ENCODE assay signal across 13 cellular contexts in the genomic region with DNA sequence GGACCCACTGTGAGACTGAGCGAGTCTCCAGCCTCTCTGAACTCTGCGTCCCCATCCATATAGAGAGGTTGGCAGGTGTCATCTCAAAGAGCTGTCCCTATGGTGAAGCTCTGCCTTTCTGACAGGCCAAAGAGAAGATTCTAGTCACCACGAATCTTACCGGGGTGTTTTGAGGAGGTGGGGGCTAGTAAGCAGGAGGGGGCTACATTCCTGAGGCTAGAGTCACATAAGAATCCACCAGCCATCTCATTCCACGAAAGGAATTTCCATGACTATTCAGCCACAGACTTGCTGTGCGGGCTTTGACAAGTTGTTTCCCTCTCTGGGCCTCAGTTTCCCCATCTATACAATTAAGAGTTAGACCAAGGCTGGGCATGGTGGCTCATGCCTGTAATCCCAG. TPM values are rescaled to one million over a fixed set of nuclear protein-coding genes. Genes with fewer than 3 reads are reported as not detected.
A peak's percentile ranks its signal among the peaks of the same experiment; 100 is the strongest.
DNase-seq lines count a peak whose midpoint lies in the region; ATAC-seq and TF ChIP-seq lines count a peak whose summit lies in the region.
"Had no signal": no experiment of that assay in that cellular context is flagged by ENCODE, and none has a peak within 500 bp of the region (broad histone marks: within the 10 kb centered on the region; RNA-seq: fewer than 3 reads in every experiment).

No MANE protein-coding gene starts in this region.

- peaks cover 0 to 94% (median 25%) of the 10 kb centered on the region in 6 donors for H3K4me1 ChIP-seq in spleen

- no peaks in the 10 kb centered on the region for H3K27me3 Mint-ChIP-seq in activated CD8-positive, alpha-beta T cell treated with anti-CD3 and anti-CD28 coated beads for 36 hours
- H3K27me3 Mint-ChIP-seq: activated naive CD8-positive, alpha-beta T cell had no signal

- no peak for ATAC-seq in GM18519 (IDR thresholded peaks at IDR 0.05; ENCODE audit: low FRiP score, unreplicated experiment)
- no peak for ATAC-seq in activated CD8-positive, alpha-beta T cell treated with anti-CD3 and anti-CD28 coated beads for 36 hours
- ATAC-seq in GM21360 (IDR thresholded peaks at IDR 0.05; ENCODE audit: unreplicated experiment) = no peak
- ATAC-seq: stimulated activated memory B cell treated with anti-CD40 and anti-IgM and Interleukin-4, amounts not matched to agents 10 μg/mL and 1 μg/mL and 100 μg/mL, for 72 hours had no signal

- in situ Hi-C loops in astrocyte of the cerebellum (cut with HindIII; ENCODE audit: low sequenced_read_pairs) = no loop called here

- H3K4me3 ChIP-seq in astrocyte of the cerebellum (ENCODE audit: low read depth, low read length) (no peak overlapping the region), spleen (no peak overlapping the region)

- H3K36me3 Mint-ChIP-seq in activated CD8-positive, alpha-beta T cell treated with anti-CD3 and anti-CD28 coated beads for 36 hours (ENCODE audit: low read depth) = no peaks in the 10 kb centered on the region
- H3K36me3 Mint-ChIP-seq: activated naive CD8-positive, alpha-beta T cell; stimulated activated memory B cell treated with anti-CD40 and anti-IgM and Interleukin-4, amounts not matched to agents 10 μg/mL and 1 μg/mL and 100 μg/mL, for 72 hours had no signal

- H3K27ac Mint-ChIP-seq in activated CD8-positive, alpha-beta T cell treated with anti-CD3 and anti-CD28 coated beads for 36 hours = no peak overlapping the region
- H3K27ac Mint-ChIP-seq: activated B cell treated with CpG ODN at 0.5 μM for 24 hours; activated naive CD8-positive, alpha-beta T cell; stimulated activated memory B cell treated with anti-CD40 and anti-IgM and Interleukin-4, amounts not matched to agents 10 μg/mL and 1 μg/mL and 100 μg/mL, for 72 hours had no signal

- H3K36me3 ChIP-seq in spleen = peaks cover 0 to 19% (median 0%) of the 10 kb centered on the region in 6 donors

- peak overlapping the region; percentile 19 to 83 (median 74) for H3K27ac ChIP-seq in spleen
- H3K27ac ChIP-seq: KMS-11 had no signal

- peaks cover 0 to 48% (median 0%) of the 10 kb centered on the region in 7 donors for H3K27me3 ChIP-seq in spleen (replicated peaks in 1 of 7)

- H3K4me1 Mint-ChIP-seq in activated CD8-positive, alpha-beta T cell treated with anti-CD3 and anti-CD28 coated beads for 36 hours (ENCODE audit: low read depth) = no peaks in the 10 kb centered on the region
- H3K4me1 Mint-ChIP-seq: activated B cell treated with CpG ODN at 0.5 μM for 24 hours had no signal

- WGBS in spleen, 5 donors = 57 to 88% (median 73%) methylated on average over 6 of the region's 6 CpGs

- H3K9me3 ChIP-seq in spleen = no peaks in the 10 kb centered on the region

- POLR2A ChIA-PET in activated CD8-positive, alpha-beta T cell treated with anti-CD3 and anti-CD28 coated beads for 36 hours (lab: Charles Lee) = no interaction called here

- DNase-seq in ELF-1 (ENCODE audit: low read depth, low spot score) = peak; percentile 44
- DNase-seq in astrocyte of the cerebellum (ENCODE audit: low read depth) = peak; percentile 55
- peak; percentile 56 for DNase-seq in kidney tubule cell (ENCODE audit: low spot score)
- no peak for DNase-seq in spleen
- no peak for DNase-seq in NK-92 treated with Interleukin-12 subunit alpha and Interleukin-12 subunit beta, amount 100 ng/mL, for 24 hours (lab: John Stamatoyannopoulos, UW)
- DNase-seq in activated CD8-positive, alpha-beta T cell treated with anti-CD3 and anti-CD28 coated beads for 36 hours = no peak
- DNase-seq: activated B cell treated with CpG ODN at 0.5 μM for 24 hours had no signal

- intact Hi-C loops in spleen (cut with DNase I; ENCODE audit: low total_unique reads) = loop anchor here (10.0 kb wide), 1 partner anchor 75 kb away; no protein-coding TSS in a partner anchor
- intact Hi-C loops in activated CD8-positive, alpha-beta T cell treated with anti-CD3 and anti-CD28 coated beads for 36 hours (cut with micrococcal nuclease) = no loop called here

- TF ChIP-seq CTCF in astrocyte of the cerebellum (IDR thresholded peaks at IDR 0.05; ENCODE audit: low read depth, low read length, missing control alignments) = no peak
- TF ChIP-seq CTCF in spleen (IDR thresholded peaks at IDR 0.05 in 8 of 11, conservative IDR thresholded peaks at IDR 0.05 in 3 of 11) = no peak
- no peak for TF ChIP-seq CTCF in activated CD8-positive, alpha-beta T cell treated with anti-CD3 and anti-CD28 coated beads for 36 hours (IDR thresholded peaks at IDR 0.05)

- no peak for TF ChIP-seq POLR2A in spleen (IDR thresholded peaks at IDR 0.05)

- no peaks in the 10 kb centered on the region for H3K9me3 Mint-ChIP-seq in activated CD8-positive, alpha-beta T cell treated with anti-CD3 and anti-CD28 coated beads for 36 hours
- H3K9me3 Mint-ChIP-seq: activated B cell treated with CpG ODN at 0.5 μM for 24 hours; stimulated activated memory B cell treated with anti-CD40 and anti-IgM and Interleukin-4, amounts not matched to agents 10 μg/mL and 1 μg/mL and 100 μg/mL, for 72 hours had no signal

- CTCF ChIA-PET in activated CD8-positive, alpha-beta T cell treated with anti-CD3 and anti-CD28 coated beads for 36 hours (lab: Charles Lee) = no interaction called here

- H3K4me3 Mint-ChIP-seq in activated CD8-positive, alpha-beta T cell treated with anti-CD3 and anti-CD28 coated beads for 36 hours = no peak overlapping the region
- H3K4me3 Mint-ChIP-seq: activated B cell treated with CpG ODN at 0.5 μM for 24 hours; activated naive CD8-positive, alpha-beta T cell; stimulated activated memory B cell treated with anti-CD40 and anti-IgM and Interleukin-4, amounts not matched to agents 10 μg/mL and 1 μg/mL and 100 μg/mL, for 72 hours had no signal

RNA-seq across cellular contexts. Expression of a gene that starts 16.3 kb away (rescaled TPM):
- total RNA-seq in spleen = 100 to 1,000 TPM in 3 of 7 donors, 10 to 100 TPM in 4; 66.8 to 144 (median 97.1) TPM
- polyA plus RNA-seq in spleen = 10 to 100 TPM; 12.8 to 27.4 (median 14.2) TPM
- total RNA-seq in activated CD8-positive, alpha-beta T cell treated with anti-CD3 and anti-CD28 coated beads for 36 hours = under 1 TPM; 0.58 to 0.74 TPM

RNA-seq across cellular contexts. Expression of a gene that starts 27.2 kb away (rescaled TPM):
- under 1 TPM in 2 of 7 donors, not detected in 5; 0.25 to 0.47 TPM for total RNA-seq in spleen
- 1 to 10 TPM in 1 of 3 donors, under 1 TPM in 2; 0.26 to 1.3 (median 0.41) TPM for polyA plus RNA-seq in spleen
- total RNA-seq in activated CD8-positive, alpha-beta T cell treated with anti-CD3 and anti-CD28 coated beads for 36 hours = not detected
- total RNA-seq: activated B cell treated with CpG ODN at 0.5 μM for 24 hours, glomerular endothelial cell had no signal

RNA-seq across cellular contexts. Expression of a gene that starts 50.5 kb away (rescaled TPM):
- total RNA-seq in spleen = not detected
- polyA plus RNA-seq in spleen = under 1 TPM in 2 of 3 donors, not detected in 1; 0.03 to 0.10 TPM
- not detected for total RNA-seq in activated CD8-positive, alpha-beta T cell treated with anti-CD3 and anti-CD28 coated beads for 36 hours
- total RNA-seq: activated B cell treated with CpG ODN at 0.5 μM for 24 hours, glomerular endothelial cell had no signal

RNA-seq across cellular contexts. Expression of a gene that starts 53.0 kb away (rescaled TPM):
- 100 to 1,000 TPM; 285 to 429 (median 312) TPM for total RNA-seq in spleen
- 10 to 100 TPM; 23.1 to 30.1 (median 28.2) TPM for polyA plus RNA-seq in spleen
- not detected for total RNA-seq in activated CD8-positive, alpha-beta T cell treated with anti-CD3 and anti-CD28 coated beads for 36 hours
- total RNA-seq: glomerular endothelial cell had no signal

Comparison
In these comparisons a context has a peak if more than half of its experiments do, and no peak if none do; other contexts are left out.
1. DNase-seq: peak in ELF-1 (single experiment), astrocyte of the cerebellum (single experiment) and kidney tubule cell (single experiment); none in spleen (single experiment), NK-92 treated with Interleukin-12 subunit alpha and Interleukin-12 subunit beta, amount 100 ng/mL, for 24 hours (single experiment) and activated CD8-positive, alpha-beta T cell treated with anti-CD3 and anti-CD28 coated beads for 36 hours (single experiment).
2. RNA of a gene that starts 16.3 kb away (total RNA-seq): 66.8 to 144 TPM in spleen; 0.58 to 0.74 TPM in activated CD8-positive, alpha-beta T cell treated with anti-CD3 and anti-CD28 coated beads for 36 hours; every median in the first group is over 10 times any median in the second.